Comparison of ENCODE assay signal across 24 cellular contexts in genomic region chr4:138961687-138962086, GRCh38. TPM values are rescaled to one million over a fixed set of nuclear protein-coding genes. Genes with fewer than 3 reads are reported as not detected.
DNase-seq lines count a peak whose midpoint lies in the region; ATAC-seq and TF ChIP-seq lines count a peak whose summit lies in the region.
"Had no signal": no experiment of that assay in that cellular context is flagged by ENCODE, and none has a peak within 500 bp of the region (broad histone marks: within the 10 kb centered on the region; RNA-seq: fewer than 3 reads in every experiment).

No MANE protein-coding gene starts in this region.

- peak; percentile 41 for DNase-seq in OCI-M1 (lab: John Stamatoyannopoulos, UW)
- DNase-seq in epithelial cell of esophagus (ENCODE audit: low read depth), result peak; percentile 32
- DNase-seq in foreskin keratinocyte, result no peak
- peak; percentile 17 for DNase-seq in testis
- DNase-seq in NCI-H1105 treated with DMSO at 0.1 percent for 48 hours (lab: John Stamatoyannopoulos, UW), result no peak
- DNase-seq: AML-193; CD4-positive, alpha-beta T cell; COR-L47; GOT3; HCEC 1CT; Karpas-422; NCI-H2029; NCI-H446; NCI-H524 treated with DMSO at 0.1 percent for 48 hours; NCI-H82; NK-92 treated with Interleukin-12 subunit alpha and Interleukin-12 subunit beta, amount 100 ng/mL, for 24 hours; PC-9; SJCRH30 had no signal

- intact Hi-C loops in testis (cut with DNase I; ENCODE audit: low total_unique reads), result no loop called here

- 55 to 68% methylated on average over 2 of the region's 2 CpGs for WGBS in testis, 2 donors

- ATAC-seq in foreskin keratinocyte (peak; percentile 31), HG03045 (IDR thresholded peaks at IDR 0.05; ENCODE audit: unreplicated experiment) (no peak), HG02981 (IDR thresholded peaks at IDR 0.05; ENCODE audit: unreplicated experiment) (no peak)
- ATAC-seq: A549, Right ventricle myocardium inferior, SK-N-SH treated with all-trans-retinoic acid at 6 μM for 48 hours had no signal

- TF ChIP-seq POLR2A in testis (IDR thresholded peaks at IDR 0.05), result no peak

- H3K4me3 ChIP-seq in epithelial cell of esophagus (ENCODE audit: low read length) (no peak overlapping the region), testis (no peak overlapping the region)
- H3K4me3 ChIP-seq: A549; BLaER1 treated with 17β-estradiol and CSF1 and Interleukin-3, amounts not matched to agents 10 nM and 100 nM; PC-9; SJCRH30 had no signal

- H3K4me1 ChIP-seq in foreskin keratinocyte, result no peaks in the 10 kb centered on the region
- no peaks in the 10 kb centered on the region for H3K4me1 ChIP-seq in testis
- H3K4me1 ChIP-seq: SJCRH30 had no signal

- no peak for TF ChIP-seq CTCF in epithelial cell of esophagus (IDR thresholded peaks at IDR 0.05; ENCODE audit: insufficient read depth, low read depth, low read length, missing control alignments)
- no peak for TF ChIP-seq CTCF in foreskin keratinocyte (conservative IDR thresholded peaks at IDR 0.05)
- TF ChIP-seq CTCF in testis (IDR thresholded peaks at IDR 0.05), result no peak

- H3K9me3 ChIP-seq in testis, result no peaks in the 10 kb centered on the region
- H3K9me3 ChIP-seq: A549, SJCRH30 had no signal

- H3K27ac ChIP-seq in foreskin keratinocyte (no peak overlapping the region), testis (no peak overlapping the region)
- H3K27ac ChIP-seq: A549, PC-9, SJCRH30 had no signal

- H3K27me3 ChIP-seq in foreskin keratinocyte (no peaks in the 10 kb centered on the region), testis (no peaks in the 10 kb centered on the region)
- H3K27me3 ChIP-seq: BLaER1 treated with 17β-estradiol and CSF1 and Interleukin-3, amounts not matched to agents 10 nM and 100 nM; SJCRH30 had no signal

- H3K36me3 ChIP-seq in testis (ENCODE audit: low read depth, missing control alignments), result no peaks in the 10 kb centered on the region
- H3K36me3 ChIP-seq: BLaER1 treated with 17β-estradiol and CSF1 and Interleukin-3, amounts not matched to agents 10 nM and 100 nM; SJCRH30 had no signal

RNA-seq across cellular contexts. Expression of gene NOCT, which starts 53.9 kb away (rescaled TPM):
- 21.5 and 23.3 TPM in 2 replicates for total RNA-seq in foreskin keratinocyte
- polyA plus RNA-seq in foreskin keratinocyte, result 4.5 and 4.7 TPM in 2 replicates
- 10 to 100 TPM; 19.0 to 19.3 TPM for total RNA-seq in testis
- 7.7 TPM for polyA plus RNA-seq in testis (ENCODE audit: insufficient read depth, low read depth, low replicate concordance)

Comparison
In these comparisons a context has a peak if more than half of its experiments do, and no peak if none do; other contexts are left out.
1. DNase-seq: peak in OCI-M1 (single experiment), epithelial cell of esophagus (single experiment) and testis (single experiment); none in foreskin keratinocyte (0 of 2) and NCI-H1105 treated with DMSO at 0.1 percent for 48 hours (single experiment).